In the genomic region with DNA sequence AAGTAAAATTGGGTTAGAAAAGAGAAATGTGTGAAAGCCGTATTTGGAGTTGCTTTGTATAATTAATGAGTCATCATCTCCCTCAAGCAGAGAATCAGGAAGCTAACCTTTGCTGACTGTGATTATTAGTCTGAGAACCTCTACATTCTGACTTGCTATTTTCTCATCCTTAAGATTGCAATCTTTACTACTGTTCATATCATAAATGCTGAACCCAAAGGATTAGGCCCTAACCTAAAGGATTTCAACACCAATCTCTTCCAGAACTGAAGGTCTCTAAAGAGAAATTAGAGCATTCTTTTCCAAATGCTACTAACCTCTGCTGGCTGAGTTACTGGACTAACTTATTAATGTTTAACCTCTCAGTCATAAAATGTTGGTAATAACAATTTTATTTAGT, we compare ENCODE assay signal across 10 cellular contexts.
DNase-seq lines count a peak whose midpoint lies in the region; ATAC-seq and TF ChIP-seq lines count a peak whose summit lies in the region.
"Had no signal": no experiment of that assay in that cellular context is flagged by ENCODE, and none has a peak within 500 bp of the region (broad histone marks: within the 10 kb centered on the region; RNA-seq: fewer than 3 reads in every experiment).

No MANE protein-coding gene starts in this region.

- no peaks in the 10 kb centered on the region for H3K27me3 ChIP-seq in lung (ENCODE audit: control insufficient read depth, insufficient read depth)
- H3K27me3 ChIP-seq in vagina: no peaks in the 10 kb centered on the region

- ATAC-seq in HG03378 (IDR thresholded peaks at IDR 0.05; ENCODE audit: unreplicated experiment) (peak; percentile 67), lung (ENCODE audit: insufficient read depth, low FRiP score) (peak; percentile 66)

- peaks cover 0 to 2% of the 10 kb centered on the region in 2 donors for H3K9me3 ChIP-seq in lung (ENCODE audit: control insufficient read depth in 2 of 2, insufficient read depth in 1 of 2, low read length in 1 of 2)
- no peaks in the 10 kb centered on the region for H3K9me3 ChIP-seq in vagina

- TF ChIP-seq CTCF in VCaP (conservative IDR thresholded peaks at IDR 0.05): no peak
- TF ChIP-seq CTCF in lung (IDR thresholded peaks at IDR 0.05; ENCODE audit: control extremely low read depth, extremely low read depth): no peak
- no peak for TF ChIP-seq CTCF in vagina (IDR thresholded peaks at IDR 0.05)

- no peak for TF ChIP-seq POLR2A in vagina (IDR thresholded peaks at IDR 0.05)

- no peaks in the 10 kb centered on the region for H3K36me3 ChIP-seq in lung (ENCODE audit: control insufficient read depth in 2 of 2, insufficient read depth in 2 of 2, low read length in 2 of 2)
- no peaks in the 10 kb centered on the region for H3K36me3 ChIP-seq in vagina

- intact Hi-C loops in vagina (cut with DNase I): no loop called here

- 21 to 39% methylated on average over 1 of the region's 1 CpG for WGBS in lung, 2 donors

- peak overlapping the region; percentile 45 for H3K27ac ChIP-seq in VCaP
- no peak overlapping the region for H3K27ac ChIP-seq in lung (ENCODE audit: low read depth in 1 of 2, low read length in 1 of 2)
- no peak overlapping the region for H3K27ac ChIP-seq in vagina
- no peak overlapping the region for H3K27ac ChIP-seq in substantia nigra (ENCODE audit: low read depth, low read length, poor library complexity, severe bottlenecking)

- peak; percentile 10 for DNase-seq in Daoy (ENCODE audit: low read depth)
- no peak for DNase-seq in lung (ENCODE audit: low spot score)
- no peak for DNase-seq in vagina (ENCODE audit: extremely low spot score in 2 of 2)
- DNase-seq in NCI-H748 (lab: John Stamatoyannopoulos, UW; ENCODE audit: unreplicated experiment): no peak
- DNase-seq in SK-N-DZ (ENCODE audit: low spot score): no peak
- no peak for DNase-seq in substantia nigra (lab: John Stamatoyannopoulos, UW)
- DNase-seq: DMS79, NCI-H526 had no signal

- H3K4me3 ChIP-seq in lung (no peak overlapping the region), vagina (no peak overlapping the region)

- no peaks in the 10 kb centered on the region for H3K4me1 ChIP-seq in lung (ENCODE audit: control insufficient read depth in 2 of 2, insufficient read depth in 2 of 2, low read length in 2 of 2)
- no peaks in the 10 kb centered on the region for H3K4me1 ChIP-seq in vagina
